Comparison of ENCODE assay signal across 8 cellular contexts in genomic region chr7:100427762-100428198, GRCh38. TPM values are rescaled to one million over a fixed set of nuclear protein-coding genes. Genes with fewer than 3 reads are reported as not detected.
DNase-seq lines count a peak whose midpoint lies in the region; ATAC-seq, FAIRE-seq and TF ChIP-seq lines count a peak whose summit lies in the region.

No MANE protein-coding gene starts in this region.

- H3K4me3 ChIP-seq in PC-3 (ENCODE audit: low read length) (no peak overlapping the region; the same call in 1 of the 2 replicates), H1 (ENCODE audit: extremely low read depth in 1 of 4, insufficient read depth in 2 of 4, low read depth in 3 of 4, low read length in 4 of 4) (peak overlapping the region in 3 of 4 experiments; percentile 63 to 84 (median 76); a peak in 4 of 8 replicates), neural progenitor cell (peak overlapping the region; percentile 71)

- peak overlapping the region in 1 of 2 donors; percentile 96 for H3K4me3 Mint-ChIP-seq in CD14-positive monocyte
- peak overlapping the region; percentile 99 for H3K4me3 Mint-ChIP-seq in neural progenitor cell

- WGBS in H1 (ENCODE audit: extremely low coverage in 1 of 2, insufficient coverage in 1 of 2, insufficient read length in 1 of 2, insufficient replicate concordance in 2 of 2, low coverage in 1 of 2, low lambda C conversion rate in 2 of 2, missing lambda C conversion rate in 1 of 2), 2 experiments = 71% methylated on average over 11 of the region's 16 CpGs; no CpG with 5 or more reads in 1 of the 2 experiments

- H2BK5ac ChIP-seq in H1 (ENCODE audit: low read depth, low read length) = no peak overlapping the region

- H2AK5ac ChIP-seq in H1 (ENCODE audit: low read depth, low read length) = no peak overlapping the region

- intact Hi-C loops in CD14-positive monocyte (cut with micrococcal nuclease) (loop anchor here in 1 of 2 donors (2.0 kb wide), 1 partner anchor 17 kb away; no protein-coding TSS in a partner anchor), PC-3 (cut with micrococcal nuclease) (no loop called here)

- H3K14ac ChIP-seq in H1 (ENCODE audit: insufficient read length) = no peak overlapping the region

- H3K18ac ChIP-seq in H1 (ENCODE audit: extremely low read depth, low read length) = peak overlapping the region; percentile 73

- H3K56ac ChIP-seq in H1 (replicated peaks; ENCODE audit: insufficient read length, low read depth, low read length) = no peak overlapping the region

- TF ChIP-seq RAD21 in H1 (IDR thresholded peaks at IDR 0.05 in 1 of 2, conservative IDR thresholded peaks at IDR 0.05 in 1 of 2; ENCODE audit: low read depth in 2 of 2, low read length in 2 of 2) = no peak

- no peak overlapping the region for H2BK120ac ChIP-seq in H1 (replicated peaks; ENCODE audit: low read depth, low read length)

- H3K4me1 Mint-ChIP-seq in CD14-positive monocyte (peaks cover 28% of the 10 kb centered on the region), neural progenitor cell (peaks cover 25% of the 10 kb centered on the region)

- no TSS peak for BruUV-seq in PC-3 (replicated peaks; lab: Mats Ljungman, UMichigan)

- H4K91ac ChIP-seq in H1 (replicated peaks; ENCODE audit: insufficient read length, low read length) = peak overlapping the region; percentile 63

- H2AFZ ChIP-seq in PC-3 (ENCODE audit: low read length) (peak overlapping the region; percentile 90), H1 (ENCODE audit: low read length) (0 out of 2 replicates have a peak overlapping the region, but pooled peaks have one; percentile 11), neural progenitor cell (replicated peaks) (peak overlapping the region; percentile 88)

- no peaks in the 10 kb centered on the region for H3K9me2 ChIP-seq in PC-3 (replicated peaks; ENCODE audit: low read length)

- H3K9me3 ChIP-seq in PC-3 (ENCODE audit: low read length) (no peaks in the 10 kb centered on the region), H1 (ENCODE audit: insufficient read depth in 2 of 2, low read depth in 1 of 2, low read length in 1 of 2) (peaks cover 0 to 6% of the 10 kb centered on the region in 2 experiments; a peak in 1 of 4 replicates), neural progenitor cell (ENCODE audit: low read depth) (no peaks in the 10 kb centered on the region)

- no peak for ATAC-seq in PC-3
- no peak for ATAC-seq in GM18502 (IDR thresholded peaks at IDR 0.05; ENCODE audit: poor library complexity, unreplicated experiment)
- ATAC-seq in HG02852 (IDR thresholded peaks at IDR 0.05; ENCODE audit: unreplicated experiment) = no peak

- peak overlapping the region; percentile 68 for H2BK12ac ChIP-seq in H1 (ENCODE audit: low read depth, low read length)

- H3K27me3 Mint-ChIP-seq in CD14-positive monocyte (ENCODE audit: low read depth in 3 of 3) (peaks cover 1 to 6% (median 1%) of the 10 kb centered on the region in 3 donors), neural progenitor cell (ENCODE audit: insufficient read depth, low read depth) (peaks cover 9% of the 10 kb centered on the region)

- peak overlapping the region; percentile 99 to 100 (median 100) for H3K27ac Mint-ChIP-seq in CD14-positive monocyte
- no peak overlapping the region for H3K27ac Mint-ChIP-seq in neural progenitor cell

- TF ChIP-seq CTCF in CD14-positive monocyte (IDR thresholded peaks at IDR 0.05) (no peak), PC-3 (conservative IDR thresholded peaks at IDR 0.05; ENCODE audit: low read depth, low read length) (no peak), H1 (IDR thresholded peaks at IDR 0.05; ENCODE audit: control extremely low read depth in 1 of 3, insufficient read depth in 1 of 3, low read depth in 1 of 3, low read length in 3 of 3) (no peak; a peak in 1 of 4 replicates), neural progenitor cell (IDR thresholded peaks at IDR 0.05) (no peak), D721Med (IDR thresholded peaks at IDR 0.05; ENCODE audit: insufficient read depth, missing control alignments) (no peak)

- FAIRE-seq in H1 (lab: Jason Lieb, UNC) = no peak
- FAIRE-seq in D721Med (lab: Jason Lieb, UNC) = no peak

- H3K23ac ChIP-seq in H1 (ENCODE audit: insufficient read length) = no peak overlapping the region

- H4K5ac ChIP-seq in H1 (ENCODE audit: insufficient read length, low read depth, low read length) = peak overlapping the region; percentile 23

- H2BK15ac ChIP-seq in H1 (ENCODE audit: low read length) = no peak overlapping the region

- H3K79me2 ChIP-seq in PC-3 (ENCODE audit: low read length) = peaks cover 35% of the 10 kb centered on the region
- H3K79me2 ChIP-seq in H1 (ENCODE audit: control insufficient read depth in 1 of 2, insufficient read depth in 2 of 2, low read length in 2 of 2) = peaks cover 0 to 25% of the 10 kb centered on the region in 2 experiments; a peak in 3 of 4 replicates
- H3K79me2 ChIP-seq in neural progenitor cell (ENCODE audit: low read depth) = peaks cover 31% of the 10 kb centered on the region

- POLR2A ChIA-PET in PC-3 (lab: Charles Lee; ENCODE audit: unreplicated experiment) = no interaction called here
- POLR2A ChIA-PET in H1 (lab: Charles Lee; ENCODE audit: partially characterized antibody) = interaction anchor here (0.6 to 4.2 kb wide), 29 partner anchors 8 to 326 kb away, joined by 3 to 81 read pairs (median 12); partner anchors contain the start of genes AP4M1, GAL3ST4, MCM7 and PILRA

- no peak for DNase-seq in CD14-positive monocyte (ENCODE audit: low spot score)
- no peak for DNase-seq in PC-3
- no peak for DNase-seq in H1 (ENCODE audit: low read depth in 1 of 2, low spot score in 2 of 2)
- no peak for DNase-seq in neural progenitor cell (ENCODE audit: low spot score)
- DNase-seq in effector CD8-positive, alpha-beta T cell (lab: John Stamatoyannopoulos, UW) = no peak
- no peak for DNase-seq in D721Med (ENCODE audit: insufficient read length, low spot score)

- H3K36me3 Mint-ChIP-seq in CD14-positive monocyte (peaks cover 21 to 28% of the 10 kb centered on the region in 2 donors), neural progenitor cell (peaks cover 13% of the 10 kb centered on the region)

- H3K27ac ChIP-seq in PC-3 (ENCODE audit: low read length) (no peak overlapping the region), H1 (ENCODE audit: low read depth, low read length) (no peak overlapping the region), neural progenitor cell (no peak overlapping the region)

- H3K79me1 ChIP-seq in H1 (ENCODE audit: low read depth, low read length) = peaks cover 2% of the 10 kb centered on the region

- H3K4me2 ChIP-seq in PC-3 (ENCODE audit: low read length) (peak overlapping the region; percentile 95), H1 (ENCODE audit: insufficient read depth in 1 of 2, low read depth in 2 of 2, low read length in 2 of 2) (peak overlapping the region; percentile 84 to 88), neural progenitor cell (peak overlapping the region; percentile 82)

- peaks cover 3% of the 10 kb centered on the region; the same call in 1 of the 2 replicates for H3K36me3 ChIP-seq in PC-3 (ENCODE audit: low read depth, low read length)
- H3K36me3 ChIP-seq in H1 (ENCODE audit: control insufficient read depth in 2 of 4, insufficient read depth in 4 of 4, low read length in 3 of 4) = peaks cover 0 to 20% (median 2%) of the 10 kb centered on the region in 4 experiments; a peak in 3 of 8 replicates
- H3K36me3 ChIP-seq in neural progenitor cell = no peaks in the 10 kb centered on the region

- no peaks in the 10 kb centered on the region for H3F3A ChIP-seq in PC-3 (ENCODE audit: low read length, unreplicated experiment)
- peaks cover 39% of the 10 kb centered on the region for H3F3A ChIP-seq in neural progenitor cell (ENCODE audit: low read depth)

- TF ChIP-seq POLR2A in H1 (IDR thresholded peaks at IDR 0.05; ENCODE audit: control extremely low read depth in 1 of 2, low read depth in 2 of 2, low read length in 2 of 2) = no peak

- H3K9me3 Mint-ChIP-seq in CD14-positive monocyte = peaks cover 0 to 2% (median 0%) of the 10 kb centered on the region in 7 donors
- peaks cover 2% of the 10 kb centered on the region for H3K9me3 Mint-ChIP-seq in neural progenitor cell

- H3K4ac ChIP-seq in H1 (replicated peaks; ENCODE audit: insufficient read length, low read depth, low read length) = no peak overlapping the region

- H2BK20ac ChIP-seq in H1 (ENCODE audit: low read length) = no peak overlapping the region

- H4K20me1 ChIP-seq in PC-3 (ENCODE audit: low read length) (no peaks in the 10 kb centered on the region), H1 (replicated peaks in 1 of 2; ENCODE audit: control insufficient read depth in 1 of 2, insufficient read depth in 2 of 2, low read length in 2 of 2) (peaks cover 4 to 7% of the 10 kb centered on the region in 2 experiments), neural progenitor cell (ENCODE audit: low read depth) (peaks cover 22% of the 10 kb centered on the region)

- no peak for TF ChIP-seq EP300 in H1 (IDR thresholded peaks at IDR 0.05; ENCODE audit: borderline replicate concordance in 1 of 2, low read depth in 2 of 2, low read length in 2 of 2)

- peaks cover 19% of the 10 kb centered on the region for H3K4me1 ChIP-seq in PC-3 (ENCODE audit: insufficient read depth, low read length)
- H3K4me1 ChIP-seq in H1 (replicated peaks in 1 of 4; ENCODE audit: control insufficient read depth in 3 of 4, insufficient read depth in 4 of 4, low read length in 3 of 4) = peaks cover 0 to 16% (median 8%) of the 10 kb centered on the region in 4 experiments; a peak in 6 of 7 replicates
- peaks cover 21% of the 10 kb centered on the region for H3K4me1 ChIP-seq in neural progenitor cell

- CTCF ChIA-PET in PC-3 (lab: Charles Lee) (interaction anchor here (0.5 kb wide), 1 partner anchor 9 kb away, joined by 3 read pairs; no protein-coding TSS in a partner anchor), H1 (lab: Charles Lee; ENCODE audit: partially characterized antibody) (interaction anchor here (0.7 to 1.3 kb wide), 5 partner anchors 23 to 157 kb away, joined by 3 to 4 read pairs (median 3); no protein-coding TSS in a partner anchor)

- H3K27me3 ChIP-seq in PC-3 (ENCODE audit: low read length) (no peaks in the 10 kb centered on the region), H1 (replicated peaks in 1 of 4; ENCODE audit: control insufficient read depth in 3 of 4, extremely low read depth in 1 of 4, insufficient read depth in 3 of 4, low read length in 3 of 4) (peaks cover 0 to 6% (median 6%) of the 10 kb centered on the region in 4 experiments; a peak in 4 of 7 replicates), neural progenitor cell (peaks cover 10% of the 10 kb centered on the region)

- H4K8ac ChIP-seq in H1 (ENCODE audit: extremely low read depth, insufficient read depth, low read length) = 0 out of 2 replicates have a peak overlapping the region, but pooled peaks have one; percentile 86

- H3K9ac ChIP-seq in PC-3 (ENCODE audit: low read length) (no peak overlapping the region), H1 (replicated peaks in 1 of 4; ENCODE audit: extremely low read depth in 1 of 4, low read depth in 3 of 4, low read length in 3 of 4) (no peak overlapping the region), neural progenitor cell (no peak overlapping the region)

- peaks cover 8% of the 10 kb centered on the region; the same call in 1 of the 2 replicates for H3K23me2 ChIP-seq in H1 (ENCODE audit: low read depth, low read length)

RNA-seq across cellular contexts. Expression of gene ZCWPW1, which starts 0.7 kb away (rescaled TPM):
- polyA plus RNA-seq in CD14-positive monocyte = 1 to 10 TPM in 1 of 2 donors, under 1 TPM in 1; 0.60 to 1.2 TPM
- 1.4 and 2.2 TPM in 2 replicates for total RNA-seq in PC-3 (2014; rRNA removed)
- 1.4 and 2.7 TPM in 2 replicates for total RNA-seq in H1 (2021; fragmentation: NEBNext Ultra II Directional; extraction: Animal tissue kit (Norgen Biotek cat#: 25700))
- polyA plus RNA-seq in H1 (2011; rRNA removed) = 0.51 and 0.75 TPM in 2 replicates
- 1.5 TPM for polyA plus RNA-seq in H1 (2011; cell fraction: cytosol; rRNA removed)
- 2.8 TPM for polyA plus RNA-seq in H1 (2011; cell fraction: nucleus; rRNA removed)
- polyA plus RNA-seq in H1 (2012, experiment 1 of 2) = 1.0 to 2.7 TPM (median 1.6 TPM) in 4 replicates
- polyA plus RNA-seq in H1 (2012, experiment 2 of 2) = 0.33 TPM
- polyA plus RNA-seq in H1 (2013, experiment 1 of 2) = 2.0 TPM
- 1.5 TPM for polyA plus RNA-seq in H1 (2013, experiment 2 of 2)
- 0.29 and 0.69 TPM in 2 replicates for polyA minus RNA-seq in H1 (2011; rRNA and poly(A)+ RNA removed)
- not detected for polyA minus RNA-seq in H1 (2011; cell fraction: cytosol; rRNA and poly(A)+ RNA removed)
- polyA minus RNA-seq in H1 (2011; cell fraction: nucleus; rRNA and poly(A)+ RNA removed) = 1.3 TPM
- total RNA-seq in neural progenitor cell (ENCODE audit: low replicate concordance) = 1.4 and 1.8 TPM in 2 replicates

RNA-seq across cellular contexts. Expression of gene MEPCE, which starts 1.9 kb away (rescaled TPM):
- polyA plus RNA-seq in CD14-positive monocyte (1 to 10 TPM; 2.9 to 3.3 TPM), H1 (2011; rRNA removed) (22.8 and 25.8 TPM in 2 replicates)
- total RNA-seq in PC-3 (2014; rRNA removed) (35.1 and 36.0 TPM in 2 replicates), neural progenitor cell (ENCODE audit: low replicate concordance) (16.4 and 42.6 TPM in 2 replicates)
- 48.8 and 51.2 TPM in 2 replicates for total RNA-seq in H1 (2021; fragmentation: NEBNext Ultra II Directional; extraction: Animal tissue kit (Norgen Biotek cat#: 25700))
- polyA plus RNA-seq in H1 (2011; cell fraction: cytosol; rRNA removed) = 20.3 TPM
- polyA plus RNA-seq in H1 (2011; cell fraction: nucleus; rRNA removed) = 31.4 TPM
- polyA plus RNA-seq in H1 (2012, experiment 1 of 2) = 31.7 to 46.6 TPM (median 42.9 TPM) in 4 replicates
- 45.8 TPM for polyA plus RNA-seq in H1 (2012, experiment 2 of 2)
- 25.2 TPM for polyA plus RNA-seq in H1 (2013, experiment 1 of 2)
- 24.6 TPM for polyA plus RNA-seq in H1 (2013, experiment 2 of 2)
- 36.0 and 42.1 TPM in 2 replicates for polyA minus RNA-seq in H1 (2011; rRNA and poly(A)+ RNA removed)
- 18.4 TPM for polyA minus RNA-seq in H1 (2011; cell fraction: cytosol; rRNA and poly(A)+ RNA removed)
- polyA minus RNA-seq in H1 (2011; cell fraction: nucleus; rRNA and poly(A)+ RNA removed) = 31.3 TPM

RNA-seq across cellular contexts. Expression of gene PPP1R35, which starts 8.5 kb away (rescaled TPM):
- polyA plus RNA-seq in CD14-positive monocyte = 10 to 100 TPM in 1 of 2 donors, 1 to 10 TPM in 1; 8.1 to 14.6 TPM
- total RNA-seq in PC-3 (2014; rRNA removed) = 36.1 and 51.1 TPM in 2 replicates
- 53.8 and 58.2 TPM in 2 replicates for total RNA-seq in H1 (2021; fragmentation: NEBNext Ultra II Directional; extraction: Animal tissue kit (Norgen Biotek cat#: 25700))
- polyA plus RNA-seq in H1 (2011; rRNA removed) = 52.3 and 78.4 TPM in 2 replicates
- 63.4 TPM for polyA plus RNA-seq in H1 (2011; cell fraction: cytosol; rRNA removed)
- polyA plus RNA-seq in H1 (2011; cell fraction: nucleus; rRNA removed) = 97.9 TPM
- 42.3 to 54.4 TPM (median 51.6 TPM) in 4 replicates for polyA plus RNA-seq in H1 (2012, experiment 1 of 2)
- 48.2 TPM for polyA plus RNA-seq in H1 (2012, experiment 2 of 2)
- 131 TPM for polyA plus RNA-seq in H1 (2013, experiment 1 of 2)
- polyA plus RNA-seq in H1 (2013, experiment 2 of 2) = 122 TPM
- 2.5 and 4.6 TPM in 2 replicates for polyA minus RNA-seq in H1 (2011; rRNA and poly(A)+ RNA removed)
- polyA minus RNA-seq in H1 (2011; cell fraction: cytosol; rRNA and poly(A)+ RNA removed) = 22.1 TPM
- polyA minus RNA-seq in H1 (2011; cell fraction: nucleus; rRNA and poly(A)+ RNA removed) = 18.2 TPM
- 7.3 and 33.0 TPM in 2 replicates for total RNA-seq in neural progenitor cell (ENCODE audit: low replicate concordance)

RNA-seq across cellular contexts. Expression of gene SPACDR, which starts 36.3 kb away (rescaled TPM):
- polyA plus RNA-seq in CD14-positive monocyte (under 1 TPM in 1 of 2 donors, not detected in 1; 0.40 TPM), H1 (2011; rRNA removed) (0.26 and 0.31 TPM in 2 replicates)
- total RNA-seq in PC-3 (2014; rRNA removed) (0.11 and 2.5 TPM in 2 replicates), neural progenitor cell (ENCODE audit: low replicate concordance) (0.71 TPM in 1 of 2 replicates, not detected in the other)
- 0.33 TPM in 1 of 2 replicates, not detected in the other for total RNA-seq in H1 (2021; fragmentation: NEBNext Ultra II Directional; extraction: Animal tissue kit (Norgen Biotek cat#: 25700))
- 0.41 TPM for polyA plus RNA-seq in H1 (2011; cell fraction: cytosol; rRNA removed)
- 0.80 TPM for polyA plus RNA-seq in H1 (2011; cell fraction: nucleus; rRNA removed)
- 0.18 to 0.92 TPM (median 0.19 TPM) in 3 of 4 replicates, not detected in the other for polyA plus RNA-seq in H1 (2012, experiment 1 of 2)
- 0.39 TPM for polyA plus RNA-seq in H1 (2012, experiment 2 of 2)
- polyA plus RNA-seq in H1 (2013, experiment 1 of 2) = 0.55 TPM
- polyA plus RNA-seq in H1 (2013, experiment 2 of 2) = 0.13 TPM
- not detected in 2 replicates for polyA minus RNA-seq in H1 (2011; rRNA and poly(A)+ RNA removed)
- not detected for polyA minus RNA-seq in H1 (2011; cell fraction: cytosol; rRNA and poly(A)+ RNA removed)
- not detected for polyA minus RNA-seq in H1 (2011; cell fraction: nucleus; rRNA and poly(A)+ RNA removed)

RNA-seq across cellular contexts. Expression of gene TSC22D4, which starts 51.2 kb away (rescaled TPM):
- polyA plus RNA-seq in CD14-positive monocyte (10 to 100 TPM; 23.8 to 26.3 TPM), H1 (2011; rRNA removed) (13.2 and 22.4 TPM in 2 replicates)
- total RNA-seq in PC-3 (2014; rRNA removed) (57.1 and 66.1 TPM in 2 replicates), neural progenitor cell (ENCODE audit: low replicate concordance) (11.0 and 17.6 TPM in 2 replicates)
- total RNA-seq in H1 (2021; fragmentation: NEBNext Ultra II Directional; extraction: Animal tissue kit (Norgen Biotek cat#: 25700)) = 20.3 and 24.1 TPM in 2 replicates
- 14.7 TPM for polyA plus RNA-seq in H1 (2011; cell fraction: cytosol; rRNA removed)
- 22.4 TPM for polyA plus RNA-seq in H1 (2011; cell fraction: nucleus; rRNA removed)
- 13.5 to 21.7 TPM (median 20.5 TPM) in 4 replicates for polyA plus RNA-seq in H1 (2012, experiment 1 of 2)
- polyA plus RNA-seq in H1 (2012, experiment 2 of 2) = 18.7 TPM
- polyA plus RNA-seq in H1 (2013, experiment 1 of 2) = 15.3 TPM
- 14.1 TPM for polyA plus RNA-seq in H1 (2013, experiment 2 of 2)
- polyA minus RNA-seq in H1 (2011; rRNA and poly(A)+ RNA removed) = 4.6 and 6.6 TPM in 2 replicates
- polyA minus RNA-seq in H1 (2011; cell fraction: cytosol; rRNA and poly(A)+ RNA removed) = 15.1 TPM
- 7.5 TPM for polyA minus RNA-seq in H1 (2011; cell fraction: nucleus; rRNA and poly(A)+ RNA removed)

Comparison
In these comparisons a context has a peak if more than half of its experiments do, and no peak if none do; other contexts are left out.
1. H2AFZ ChIP-seq: peak in every context shown above with its lines; median percentile 90 in PC-3; 88 in neural progenitor cell; 11 in H1.